Comparison of ENCODE assay signal across 8 cellular contexts in the genomic region with DNA sequence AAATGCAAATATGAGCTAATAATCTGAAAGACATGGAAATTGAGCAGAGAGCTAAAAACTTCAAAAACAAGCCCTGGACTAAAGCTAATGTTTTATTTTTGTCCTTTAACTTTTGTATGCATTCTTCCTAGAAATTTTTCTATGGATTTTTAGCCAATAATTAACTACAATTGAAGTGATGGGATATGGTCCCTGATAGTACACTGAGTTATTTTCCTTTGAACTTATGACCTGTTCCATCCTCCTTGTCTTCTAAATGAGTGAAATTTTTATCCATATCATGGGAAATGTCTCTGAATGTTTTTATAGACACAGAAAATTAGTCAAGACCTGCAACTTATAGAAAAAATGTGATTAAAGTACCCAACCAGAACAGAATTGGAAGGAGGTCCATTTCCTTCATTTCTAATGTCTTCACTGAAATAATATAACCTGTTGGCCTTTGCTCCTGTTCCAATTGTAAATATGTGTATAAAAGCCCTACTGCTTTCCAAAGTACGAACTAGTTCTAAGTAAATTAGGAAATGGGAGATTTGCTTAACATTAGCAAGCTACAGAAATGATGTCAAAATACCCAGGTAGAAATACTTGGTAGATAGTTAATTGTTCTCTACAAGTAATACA. TPM values are rescaled to one million over a fixed set of nuclear protein-coding genes. Genes with fewer than 3 reads are reported as not detected.
"Had no signal": no experiment of that assay in that cellular context is flagged by ENCODE, and none has a peak within 500 bp of the region (broad histone marks: within the 10 kb centered on the region; RNA-seq: fewer than 3 reads in every experiment).

No MANE protein-coding gene starts in this region.

- H3K9ac ChIP-seq: GM23248 had no signal

- H3K4me3 ChIP-seq: GM23248, HAP-1 had no signal

- DNase-seq: GM23248, GOT3, H7, HFFc6, KBM-7 had no signal

- H3K4me1 ChIP-seq: HAP-1 had no signal

- ATAC-seq: HCT116 had no signal

- H3K36me3 ChIP-seq: HAP-1 had no signal

- H3K27ac ChIP-seq: GM23248, HL-60 had no signal

- H3K9me3 ChIP-seq: HAP-1 had no signal

RNA-seq across cellular contexts. Expression of a gene that starts 11.3 kb away (rescaled TPM):
- total RNA-seq: H7 had no signal
